Comparison of ENCODE assay signal across 17 cellular contexts in genomic region chr1:180560868-180561600, GRCh38. TPM values are rescaled to one million over a fixed set of nuclear protein-coding genes. Genes with fewer than 3 reads are reported as not detected.
DNase-seq lines count a peak whose midpoint lies in the region; ATAC-seq and TF ChIP-seq lines count a peak whose summit lies in the region.
"Had no signal": no experiment of that assay in that cellular context is flagged by ENCODE, and none has a peak within 500 bp of the region (broad histone marks: within the 10 kb centered on the region; RNA-seq: fewer than 3 reads in every experiment).

No MANE protein-coding gene starts in this region.

- no peaks in the 10 kb centered on the region for H3K9me3 Mint-ChIP-seq in activated CD8-positive, alpha-beta T cell treated with anti-CD3 and anti-CD28 coated beads, Interleukin-2, amount 10 ng/mL, durations not matched to agents 7 days and 5 days (ENCODE audit: insufficient read depth)
- no peaks in the 10 kb centered on the region for H3K9me3 Mint-ChIP-seq in activated CD4-positive, alpha-beta T cell treated with anti-CD3 and anti-CD28 coated beads for 36 hours (ENCODE audit: low read depth)
- H3K9me3 Mint-ChIP-seq: effector memory CD8-positive, alpha-beta T cell had no signal

- peaks cover 34% of the 10 kb centered on the region for H3K27me3 Mint-ChIP-seq in activated CD8-positive, alpha-beta T cell treated with anti-CD3 and anti-CD28 coated beads, Interleukin-2, amount 10 ng/mL, durations not matched to agents 7 days and 5 days (ENCODE audit: low read depth)
- peaks cover 9% of the 10 kb centered on the region for H3K27me3 Mint-ChIP-seq in activated CD4-positive, alpha-beta T cell treated with anti-CD3 and anti-CD28 coated beads for 36 hours
- H3K27me3 Mint-ChIP-seq: progenitor cell of endocrine pancreas had no signal

- no peaks in the 10 kb centered on the region for H4K20me1 ChIP-seq in GM23248 (ENCODE audit: insufficient read depth)

- CTCF ChIA-PET in activated CD8-positive, alpha-beta T cell treated with anti-CD3 and anti-CD28 coated beads, Interleukin-2, amount 10 ng/mL, durations not matched to agents 7 days and 5 days (lab: Charles Lee) = no interaction called here
- CTCF ChIA-PET in activated CD4-positive, alpha-beta T cell treated with anti-CD3 and anti-CD28 coated beads for 36 hours (lab: Charles Lee) = no interaction called here

- no peaks in the 10 kb centered on the region for H3K9me2 ChIP-seq in GM23248 (ENCODE audit: insufficient read depth)

- no peaks in the 10 kb centered on the region for H3K9me3 ChIP-seq in GM23248 (ENCODE audit: low read depth)
- H3K9me3 ChIP-seq in right atrium auricular region = no peaks in the 10 kb centered on the region
- H3K9me3 ChIP-seq in gastroesophageal sphincter = no peaks in the 10 kb centered on the region

- peaks cover 16% of the 10 kb centered on the region for H3F3A ChIP-seq in GM23248 (ENCODE audit: insufficient read depth)

- no peak for ATAC-seq in activated CD8-positive, alpha-beta T cell treated with anti-CD3 and anti-CD28 coated beads, Interleukin-2, amount 10 ng/mL, durations not matched to agents 7 days and 5 days
- no peak for ATAC-seq in gastroesophageal sphincter
- no peak for ATAC-seq in activated CD4-positive, alpha-beta T cell treated with anti-CD3 and anti-CD28 coated beads for 36 hours
- ATAC-seq: effector memory CD8-positive, alpha-beta T cell had no signal

- H3K27me3 ChIP-seq in GM23248 (replicated peaks; ENCODE audit: insufficient read depth) = no peaks in the 10 kb centered on the region
- H3K27me3 ChIP-seq in right atrium auricular region = no peaks in the 10 kb centered on the region
- no peaks in the 10 kb centered on the region for H3K27me3 ChIP-seq in gastroesophageal sphincter

- H3K27ac Mint-ChIP-seq in activated CD8-positive, alpha-beta T cell treated with anti-CD3 and anti-CD28 coated beads, Interleukin-2, amount 10 ng/mL, durations not matched to agents 7 days and 5 days = no peak overlapping the region
- no peak overlapping the region for H3K27ac Mint-ChIP-seq in activated CD4-positive, alpha-beta T cell treated with anti-CD3 and anti-CD28 coated beads for 36 hours
- H3K27ac Mint-ChIP-seq: effector memory CD8-positive, alpha-beta T cell had no signal

- no peak for TF ChIP-seq EP300 in gastroesophageal sphincter (IDR thresholded peaks at IDR 0.05)

- no peaks in the 10 kb centered on the region for H3K4me1 Mint-ChIP-seq in activated CD8-positive, alpha-beta T cell treated with anti-CD3 and anti-CD28 coated beads, Interleukin-2, amount 10 ng/mL, durations not matched to agents 7 days and 5 days (ENCODE audit: low read depth)
- H3K4me1 Mint-ChIP-seq in activated CD4-positive, alpha-beta T cell treated with anti-CD3 and anti-CD28 coated beads for 36 hours = no peaks in the 10 kb centered on the region

- no peak overlapping the region for H3K9ac ChIP-seq in GM23248

- no peak overlapping the region for H2AFZ ChIP-seq in GM23248

- in situ Hi-C loops in GM23248 (cut with MboI) = no loop called here

- 30 to 36% methylated on average over 5 of the region's 5 CpGs for WGBS in GM23248 (ENCODE audit: low coverage in 1 of 2, low lambda C conversion rate in 2 of 2, missing lambda C conversion rate in 2 of 2), 2 experiments
- 52 to 83% methylated on average over 5 of the region's 5 CpGs for WGBS in gastroesophageal sphincter (ENCODE audit: low coverage in 1 of 2), 2 donors

- H3K4me3 ChIP-seq in GM23248 (no peak overlapping the region), right atrium auricular region (no peak overlapping the region), gastroesophageal sphincter (no peak overlapping the region)
- H3K4me3 ChIP-seq: SK-N-MC had no signal

- no peak overlapping the region for H3K4me2 ChIP-seq in GM23248 (ENCODE audit: unreplicated experiment)

- DNase-seq in A172 (ENCODE audit: low spot score) = peak; percentile 69
- DNase-seq in GM23248 = peak; percentile 65
- DNase-seq in amniotic epithelial cell (ENCODE audit: low read depth) = peak; percentile 38
- DNase-seq in right atrium auricular region (ENCODE audit: low spot score) = no peak
- no peak for DNase-seq in cerebellar nuclear complex (lab: John Stamatoyannopoulos, UW)
- no peak for DNase-seq in activated CD8-positive, alpha-beta T cell treated with anti-CD3 and anti-CD28 coated beads, Interleukin-2, amount 10 ng/mL, durations not matched to agents 7 days and 5 days
- no peak for DNase-seq in activated CD4-positive, alpha-beta T cell treated with anti-CD3 and anti-CD28 coated beads for 36 hours
- DNase-seq: activated CD8-positive, alpha-beta memory T cell treated with anti-CD3 and anti-CD28 coated beads for 24 hours; activated effector memory CD4-positive, alpha-beta T cell treated with anti-CD3 and anti-CD28 coated beads, Interleukin-2, amount 50 U/mL, for 16 hours; AML-193; DMS53; effector memory CD8-positive, alpha-beta T cell; NCI-H1105 treated with DMSO at 0.1 percent for 48 hours had no signal

- intact Hi-C loops in activated CD4-positive, alpha-beta T cell treated with anti-CD3 and anti-CD28 coated beads for 36 hours (cut with DNase I, micrococcal nuclease) = no loop called here

- no peak for TF ChIP-seq POLR2A in gastroesophageal sphincter (IDR thresholded peaks at IDR 0.05)

- no peaks in the 10 kb centered on the region for H3K36me3 ChIP-seq in GM23248 (ENCODE audit: low read depth)
- no peaks in the 10 kb centered on the region for H3K36me3 ChIP-seq in right atrium auricular region
- H3K36me3 ChIP-seq in gastroesophageal sphincter = no peaks in the 10 kb centered on the region

- TF ChIP-seq CTCF in right atrium auricular region (IDR thresholded peaks at IDR 0.05) = no peak
- no peak for TF ChIP-seq CTCF in gastroesophageal sphincter (IDR thresholded peaks at IDR 0.05)

- no peaks in the 10 kb centered on the region for H3K79me2 ChIP-seq in GM23248 (ENCODE audit: insufficient read depth)

- peaks cover 28% of the 10 kb centered on the region for H3K4me1 ChIP-seq in GM23248 (ENCODE audit: insufficient read depth)
- H3K4me1 ChIP-seq in right atrium auricular region = peaks cover 0 to 33% of the 10 kb centered on the region in 2 donors
- H3K4me1 ChIP-seq in gastroesophageal sphincter = no peaks in the 10 kb centered on the region

- H3K27ac ChIP-seq in GM23248 (peak overlapping the region; percentile 3; the same call in 1 of the 2 replicates), right atrium auricular region (peak overlapping the region; percentile 18 to 77), gastroesophageal sphincter (no peak overlapping the region)
- H3K27ac ChIP-seq: SK-N-MC had no signal

- H3K36me3 Mint-ChIP-seq in activated CD8-positive, alpha-beta T cell treated with anti-CD3 and anti-CD28 coated beads, Interleukin-2, amount 10 ng/mL, durations not matched to agents 7 days and 5 days (ENCODE audit: low read depth) = no peaks in the 10 kb centered on the region
- H3K36me3 Mint-ChIP-seq in activated CD4-positive, alpha-beta T cell treated with anti-CD3 and anti-CD28 coated beads for 36 hours (ENCODE audit: low read depth) = no peaks in the 10 kb centered on the region

- H3K4me3 Mint-ChIP-seq in activated CD8-positive, alpha-beta T cell treated with anti-CD3 and anti-CD28 coated beads, Interleukin-2, amount 10 ng/mL, durations not matched to agents 7 days and 5 days = no peak overlapping the region
- no peak overlapping the region for H3K4me3 Mint-ChIP-seq in activated CD4-positive, alpha-beta T cell treated with anti-CD3 and anti-CD28 coated beads for 36 hours
- H3K4me3 Mint-ChIP-seq: effector memory CD8-positive, alpha-beta T cell had no signal

- POLR2A ChIA-PET in activated CD8-positive, alpha-beta T cell treated with anti-CD3 and anti-CD28 coated beads, Interleukin-2, amount 10 ng/mL, durations not matched to agents 7 days and 5 days (lab: Charles Lee) = no interaction called here
- POLR2A ChIA-PET in activated CD4-positive, alpha-beta T cell treated with anti-CD3 and anti-CD28 coated beads for 36 hours (lab: Charles Lee) = no interaction called here

RNA-seq across cellular contexts. Expression of gene OVAAL, which starts 2.3 kb away (rescaled TPM):
- not detected in 2 replicates for total RNA-seq in A172 (2014; rRNA removed; shearing (Covaris generic))
- total RNA-seq in GM23248 (2014; rRNA removed; shearing (Covaris generic)) = not detected in 2 replicates
- polyA plus RNA-seq in GM23248 (2016; fragmentation: Nextera tagmentation; extraction: Ambion mirVana) = not detected in 2 replicates
- total RNA-seq in right atrium auricular region (1 to 10 TPM in 1 of 2 donors, under 1 TPM in 1; 0.70 to 2.0 TPM), gastroesophageal sphincter (not detected)
- not detected for total RNA-seq in activated CD8-positive, alpha-beta T cell treated with anti-CD3 and anti-CD28 coated beads, Interleukin-2, amount 10 ng/mL, durations not matched to agents 7 days and 5 days
- not detected for total RNA-seq in activated CD4-positive, alpha-beta T cell treated with anti-CD3 and anti-CD28 coated beads for 36 hours
- total RNA-seq: mononuclear cell, progenitor cell of endocrine pancreas had no signal

RNA-seq across cellular contexts. Expression of gene ACBD6, which starts 58.7 kb away (rescaled TPM):
- 121 and 140 TPM in 2 replicates for total RNA-seq in A172 (2014; rRNA removed; shearing (Covaris generic))
- 27.3 and 45.9 TPM in 2 replicates for total RNA-seq in GM23248 (2014; rRNA removed; shearing (Covaris generic))
- 41.0 and 44.2 TPM in 2 replicates for polyA plus RNA-seq in GM23248 (2016; fragmentation: Nextera tagmentation; extraction: Ambion mirVana)
- 10 to 100 TPM; 24.0 to 29.0 TPM for total RNA-seq in right atrium auricular region
- 10 to 100 TPM; 35.7 to 37.7 TPM for total RNA-seq in activated CD8-positive, alpha-beta T cell treated with anti-CD3 and anti-CD28 coated beads, Interleukin-2, amount 10 ng/mL, durations not matched to agents 7 days and 5 days
- 10 to 100 TPM; 27.1 to 41.3 (median 39.7) TPM for total RNA-seq in gastroesophageal sphincter
- total RNA-seq in activated CD4-positive, alpha-beta T cell treated with anti-CD3 and anti-CD28 coated beads for 36 hours = 10 to 100 TPM; 45.6 to 46.8 TPM

Comparison
In these comparisons a context has a peak if more than half of its experiments do, and no peak if none do; other contexts are left out.
1. DNase-seq: peak in A172 (single experiment), GM23248 (single experiment) and amniotic epithelial cell (single experiment); none in right atrium auricular region (single experiment), cerebellar nuclear complex (0 of 2), activated CD8-positive, alpha-beta T cell treated with anti-CD3 and anti-CD28 coated beads, Interleukin-2, amount 10 ng/mL, durations not matched to agents 7 days and 5 days (single experiment) and activated CD4-positive, alpha-beta T cell treated with anti-CD3 and anti-CD28 coated beads for 36 hours (single experiment).
2. H3K27ac ChIP-seq: peak in GM23248 (single experiment) and right atrium auricular region (2 of 2); none in gastroesophageal sphincter (0 of 4).